27 cellular contexts compared by ENCODE assay signal in genomic region chr1:110902820-110903463, GRCh38. TPM values are rescaled to one million over a fixed set of nuclear protein-coding genes. Genes with fewer than 3 reads are reported as not detected.
DNase-seq lines count a peak whose midpoint lies in the region; ATAC-seq and TF ChIP-seq lines count a peak whose summit lies in the region.
"Had no signal": no experiment of that assay in that cellular context is flagged by ENCODE, and none has a peak within 500 bp of the region (broad histone marks: within the 10 kb centered on the region; RNA-seq: fewer than 3 reads in every experiment).

No MANE protein-coding gene starts in this region.

- H3K4me1 Mint-ChIP-seq in CD4-positive, CD25-positive, alpha-beta regulatory T cell: peaks cover 2 to 34% (median 18%) of the 10 kb centered on the region in 4 donors
- peaks cover 41 to 66% (median 44%) of the 10 kb centered on the region in 3 donors for H3K4me1 Mint-ChIP-seq in CD8-positive, alpha-beta memory T cell
- peaks cover 50% of the 10 kb centered on the region for H3K4me1 Mint-ChIP-seq in activated B cell treated with CpG ODN at 0.5 μM for 24 hours
- peaks cover 37 to 61% (median 48%) of the 10 kb centered on the region in 3 donors for H3K4me1 Mint-ChIP-seq in naive B cell
- H3K4me1 Mint-ChIP-seq: brain, CD14-positive monocyte had no signal

- no peaks in the 10 kb centered on the region for H3K27me3 ChIP-seq in CD4-positive, CD25-positive, alpha-beta regulatory T cell (ENCODE audit: control insufficient read depth, insufficient read depth, low read length)
- H3K27me3 ChIP-seq in CD8-positive, alpha-beta memory T cell (ENCODE audit: insufficient read depth, low read length, poor library complexity, severe bottlenecking): no peaks in the 10 kb centered on the region
- H3K27me3 ChIP-seq: adrenal gland, foreskin keratinocyte, Peyer's patch, spleen, transverse colon had no signal

- peaks cover 32% of the 10 kb centered on the region for H3K36me3 Mint-ChIP-seq in CD4-positive, CD25-positive, alpha-beta regulatory T cell
- peaks cover 17 to 49% (median 17%) of the 10 kb centered on the region in 3 donors for H3K36me3 Mint-ChIP-seq in CD8-positive, alpha-beta memory T cell
- H3K36me3 Mint-ChIP-seq in activated B cell treated with CpG ODN at 0.5 μM for 24 hours (ENCODE audit: low read depth): peaks cover 46% of the 10 kb centered on the region
- H3K36me3 Mint-ChIP-seq in naive B cell: peaks cover 15 to 24% of the 10 kb centered on the region in 2 donors
- H3K36me3 Mint-ChIP-seq: brain had no signal

- no peak overlapping the region for H3K27ac ChIP-seq in CD4-positive, CD25-positive, alpha-beta regulatory T cell (ENCODE audit: insufficient read depth, low read length, poor library complexity, severe bottlenecking)
- no peak overlapping the region for H3K27ac ChIP-seq in CD8-positive, alpha-beta memory T cell (ENCODE audit: low read depth, low read length)
- H3K27ac ChIP-seq: adrenal gland, foreskin keratinocyte, Peyer's patch, transverse colon had no signal

- no peak for TF ChIP-seq CTCF in activated B cell treated with CpG ODN at 0.5 μM for 24 hours (IDR thresholded peaks at IDR 0.05)

- H3K36me3 ChIP-seq in CD4-positive, CD25-positive, alpha-beta regulatory T cell (ENCODE audit: control insufficient read depth, insufficient read depth, low read length): peaks cover 44% of the 10 kb centered on the region
- peaks cover 14% of the 10 kb centered on the region for H3K36me3 ChIP-seq in CD8-positive, alpha-beta memory T cell (ENCODE audit: insufficient read depth, low read length)
- H3K36me3 ChIP-seq: adrenal gland, transverse colon had no signal

- POLR2A ChIA-PET in CD8-positive, alpha-beta memory T cell (lab: Charles Lee): interaction anchor here (1.4 kb wide), 1 partner anchor 27 kb away, joined by 3 read pairs; no protein-coding TSS in a partner anchor
- POLR2A ChIA-PET in activated B cell treated with CpG ODN at 0.5 μM for 24 hours (lab: Charles Lee): no interaction called here

- no peak overlapping the region for H3K4me3 ChIP-seq in CD4-positive, CD25-positive, alpha-beta regulatory T cell (ENCODE audit: low read depth, low read length)
- H3K4me3 ChIP-seq in CD8-positive, alpha-beta memory T cell (ENCODE audit: low read length): no peak overlapping the region
- H3K4me3 ChIP-seq: adrenal gland, Peyer's patch, spleen, transverse colon had no signal

- H3K27me3 Mint-ChIP-seq in CD4-positive, CD25-positive, alpha-beta regulatory T cell: no peaks in the 10 kb centered on the region
- H3K27me3 Mint-ChIP-seq in CD8-positive, alpha-beta memory T cell: no peaks in the 10 kb centered on the region
- H3K27me3 Mint-ChIP-seq in activated B cell treated with CpG ODN at 0.5 μM for 24 hours (no peaks in the 10 kb centered on the region), naive B cell (no peaks in the 10 kb centered on the region)
- H3K27me3 Mint-ChIP-seq: stimulated activated naive CD8-positive, alpha-beta T cell treated with anti-CD3 and anti-CD28 coated beads, Interleukin-15, Interleukin-2, amounts not matched to agents 100 ng/mL and 50 ng/mL, for 24 hours had no signal

- H3K27ac Mint-ChIP-seq in CD4-positive, CD25-positive, alpha-beta regulatory T cell: peak overlapping the region in 2 of 3 donors; percentile 15 to 89
- H3K27ac Mint-ChIP-seq in CD8-positive, alpha-beta memory T cell: peak overlapping the region in 7 of 8 donors; percentile 22 to 86 (median 55)
- H3K27ac Mint-ChIP-seq in activated B cell treated with CpG ODN at 0.5 μM for 24 hours (peak overlapping the region; percentile 75), naive B cell (peak overlapping the region in 5 of 6 donors; percentile 82 to 94 (median 88))
- H3K27ac Mint-ChIP-seq: activated T-helper 1 cell treated with anti-CD3 and anti-CD28 coated beads, Interleukin-12 subunit alpha, Interleukin-12 subunit beta, Interleukin-2, Interleukin-4 antibody, amounts not matched to agents 30 ng/mL and 10 ng/mL and 1 ng/mL, durations not matched to agents 14 hours and 24 hours and 36 hours; brain; stimulated activated naive CD8-positive, alpha-beta T cell treated with anti-CD3 and anti-CD28 coated beads, Interleukin-15, Interleukin-2, amounts not matched to agents 100 ng/mL and 50 ng/mL, for 24 hours had no signal

- CTCF ChIA-PET in CD8-positive, alpha-beta memory T cell (lab: Charles Lee): no interaction called here
- CTCF ChIA-PET in activated B cell treated with CpG ODN at 0.5 μM for 24 hours (lab: Charles Lee): interaction anchor here (2.1 kb wide), 1 partner anchor 121 kb away, joined by 4 read pairs; no protein-coding TSS in a partner anchor

- no peak for DNase-seq in CD4-positive, CD25-positive, alpha-beta regulatory T cell
- no peak for DNase-seq in CD8-positive, alpha-beta memory T cell
- no peak for DNase-seq in activated B cell treated with CpG ODN at 0.5 μM for 24 hours
- no peak for DNase-seq in naive B cell
- no peak for DNase-seq in stimulated activated CD4-positive, alpha-beta T cell treated with anti-CD3 and anti-CD28 coated beads, Interleukin-1b, Interleukin-23, amount 100 ng/mL, for 48 hours
- DNase-seq in NCI-H2171 (lab: John Stamatoyannopoulos, UW): no peak
- no peak for DNase-seq in pons (ENCODE audit: low spot score)
- DNase-seq: activated CD4-positive, CD25-positive, alpha-beta regulatory T cell treated with anti-CD3 and anti-CD28 coated beads, Interleukin-2, amount 50 U/mL, for 72 hours; adrenal gland; effector CD4-positive, alpha-beta T cell; foreskin keratinocyte; mesendoderm; NCI-H187; NCI-H526; Peyer's patch; right cardiac atrium; SIG-M5; spleen; stimulated activated CD4-positive, alpha-beta T cell treated with anti-CD3 and anti-CD28 coated beads, Interleukin-4, amount 100 ng/mL, for 1 hour; transverse colon had no signal

- no peak overlapping the region for H3K4me3 Mint-ChIP-seq in CD4-positive, CD25-positive, alpha-beta regulatory T cell
- no peak overlapping the region for H3K4me3 Mint-ChIP-seq in CD8-positive, alpha-beta memory T cell
- H3K4me3 Mint-ChIP-seq in activated B cell treated with CpG ODN at 0.5 μM for 24 hours (no peak overlapping the region), naive B cell (no peak overlapping the region)
- H3K4me3 Mint-ChIP-seq: activated T-helper 1 cell treated with anti-CD3 and anti-CD28 coated beads, Interleukin-12 subunit alpha, Interleukin-12 subunit beta, Interleukin-2, Interleukin-4 antibody, amounts not matched to agents 30 ng/mL and 10 ng/mL and 1 ng/mL, durations not matched to agents 14 hours and 24 hours and 36 hours; brain; CD14-positive monocyte; stimulated activated naive CD8-positive, alpha-beta T cell treated with anti-CD3 and anti-CD28 coated beads, Interleukin-15, Interleukin-2, amounts not matched to agents 100 ng/mL and 50 ng/mL, for 24 hours had no signal

- peaks cover 0 to 26% (median 11%) of the 10 kb centered on the region in 7 donors for H3K9me3 Mint-ChIP-seq in CD4-positive, CD25-positive, alpha-beta regulatory T cell
- peaks cover 6 to 22% (median 19%) of the 10 kb centered on the region in 5 donors for H3K9me3 Mint-ChIP-seq in CD8-positive, alpha-beta memory T cell
- H3K9me3 Mint-ChIP-seq in activated B cell treated with CpG ODN at 0.5 μM for 24 hours (peaks cover 4% of the 10 kb centered on the region), naive B cell (peaks cover 0 to 4% (median 0%) of the 10 kb centered on the region in 7 donors)
- H3K9me3 Mint-ChIP-seq: brain had no signal

- ATAC-seq in CD4-positive, CD25-positive, alpha-beta regulatory T cell (ENCODE audit: low read depth in 2 of 2): no peak
- no peak for ATAC-seq in activated B cell treated with CpG ODN at 0.5 μM for 24 hours (ENCODE audit: low read depth)
- ATAC-seq in naive B cell (ENCODE audit: low read depth in 2 of 2): no peak
- ATAC-seq: right cardiac atrium had no signal

- H3K4me1 ChIP-seq in CD4-positive, CD25-positive, alpha-beta regulatory T cell (ENCODE audit: control insufficient read depth, insufficient read depth, low read length, poor library complexity, severe bottlenecking): no peaks in the 10 kb centered on the region
- peaks cover 7% of the 10 kb centered on the region for H3K4me1 ChIP-seq in CD8-positive, alpha-beta memory T cell (ENCODE audit: insufficient read depth, low read length)
- H3K4me1 ChIP-seq: adrenal gland, foreskin keratinocyte, Peyer's patch, transverse colon had no signal

- intact Hi-C loops in activated B cell treated with CpG ODN at 0.5 μM for 24 hours (cut with micrococcal nuclease): no loop called here

- peaks cover 10 to 25% of the 10 kb centered on the region in 2 experiments for H3K9me3 ChIP-seq in CD4-positive, CD25-positive, alpha-beta regulatory T cell (ENCODE audit: control insufficient read depth in 2 of 2, low read length in 2 of 2)
- no peaks in the 10 kb centered on the region for H3K9me3 ChIP-seq in CD8-positive, alpha-beta memory T cell (ENCODE audit: low read length)
- H3K9me3 ChIP-seq: adrenal gland, Peyer's patch, transverse colon had no signal

RNA-seq across cellular contexts. Expression of gene CD53, which starts 30.0 kb away (rescaled TPM):
- 397 TPM for total RNA-seq in CD4-positive, CD25-positive, alpha-beta regulatory T cell
- polyA plus RNA-seq in CD4-positive, CD25-positive, alpha-beta regulatory T cell: 1,000 to 10,000 TPM; 1,052 to 1,251 (median 1,177) TPM
- 100 to 1,000 TPM; 190 to 194 TPM for total RNA-seq in CD8-positive, alpha-beta memory T cell
- polyA plus RNA-seq in CD8-positive, alpha-beta memory T cell: 1,104 TPM
- total RNA-seq in activated B cell treated with CpG ODN at 0.5 μM for 24 hours: 491 and 522 TPM in 2 replicates
- polyA plus RNA-seq in naive B cell (ENCODE audit: low read depth in 6 of 6): 1,000 to 10,000 TPM; 1,145 to 1,609 (median 1,337) TPM
- total RNA-seq: chondrocyte, foreskin keratinocyte, myocyte, osteocyte had no signal
- polyA plus RNA-seq: foreskin keratinocyte had no signal
